Comparison of ENCODE assay signal across 8 cellular contexts in genomic region chr19:53867225-53868090, GRCh38. TPM values are rescaled to one million over a fixed set of nuclear protein-coding genes. Genes with fewer than 3 reads are reported as not detected.
DNase-seq lines count a peak whose midpoint lies in the region; ATAC-seq lines count a peak whose summit lies in the region.

TSS of gene MYADM (plus strand) at chr19:53867883. CDS start at chr19:53873530, 5,647 bp downstream.

- H3K9me3 Mint-ChIP-seq in dendritic cell treated with granulocyte-macrophage colony-stimulating factor and Interleukin-4, amounts not matched to agents 40 ng/mL and 50 ng/mL, for 4 days, result no peaks in the 10 kb centered on the region

- peaks cover 16% of the 10 kb centered on the region for H3K27me3 Mint-ChIP-seq in dendritic cell treated with granulocyte-macrophage colony-stimulating factor and Interleukin-4, amounts not matched to agents 40 ng/mL and 50 ng/mL, for 4 days

- intact Hi-C loops in dendritic cell treated with granulocyte-macrophage colony-stimulating factor and Interleukin-4, amounts not matched to agents 40 ng/mL and 50 ng/mL, for 4 days (cut with micrococcal nuclease), result loop anchor here (2.0 kb wide), 2 partner anchors 15 to 269 kb away; partner anchors contain the start of gene CNOT3
- intact Hi-C loops in left colon (cut with DNase I, micrococcal nuclease), result no loop called here

- peak; percentile 44 for ATAC-seq in GM18508 (IDR thresholded peaks at IDR 0.05; ENCODE audit: insufficient read depth, unreplicated experiment)
- ATAC-seq in HG02938 (IDR thresholded peaks at IDR 0.05; ENCODE audit: unreplicated experiment), result peak; percentile 59
- ATAC-seq in left colon, result peak; percentile 74

- DNase-seq in NCI-H460 (ENCODE audit: extremely low read depth, low read depth) (peak; percentile 94), left colon (peak; percentile 98 to 99), NCI-H1694 treated with DMSO at 0.1 percent for 48 hours (lab: John Stamatoyannopoulos, UW) (no peak)
- peak; percentile 99 for DNase-seq in activated CD4-positive, alpha-beta T cell treated with anti-CD3 and anti-CD28 coated beads, Interleukin-2, amount 50 U/mL, for 4 hours
- peak; percentile 95 to 98 (median 96) for DNase-seq in stimulated activated CD4-positive, alpha-beta T cell treated with anti-CD3 and anti-CD28 coated beads, Interleukin-1b, Interleukin-23, amount 100 ng/mL, for 24 hours (ENCODE audit: low read depth in 4 of 4, low spot score in 1 of 4)

- peaks cover 59% of the 10 kb centered on the region for H3K4me1 Mint-ChIP-seq in dendritic cell treated with granulocyte-macrophage colony-stimulating factor and Interleukin-4, amounts not matched to agents 40 ng/mL and 50 ng/mL, for 4 days (ENCODE audit: low read depth)

- H3K4me3 Mint-ChIP-seq in dendritic cell treated with granulocyte-macrophage colony-stimulating factor and Interleukin-4, amounts not matched to agents 40 ng/mL and 50 ng/mL, for 4 days, result peak within 1 kb of the TSS; percentile 93

- H3K27ac Mint-ChIP-seq in dendritic cell treated with granulocyte-macrophage colony-stimulating factor and Interleukin-4, amounts not matched to agents 40 ng/mL and 50 ng/mL, for 4 days, result peak within 1 kb of the TSS; percentile 95

- H3K36me3 Mint-ChIP-seq in dendritic cell treated with granulocyte-macrophage colony-stimulating factor and Interleukin-4, amounts not matched to agents 40 ng/mL and 50 ng/mL, for 4 days (ENCODE audit: low read depth), result peaks cover 30% of the 10 kb centered on the region

RNA-seq across cellular contexts. Expression of gene MYADM, which starts in this region (rescaled TPM):
- 38.6 and 49.5 TPM in 2 replicates for total RNA-seq in NCI-H460 (2014; rRNA removed; shearing (Covaris generic))
- polyA plus RNA-seq in NCI-H460 (2014; cell fraction: nucleus; rRNA removed), result 15.6 and 17.7 TPM in 2 replicates
- total RNA-seq in left colon, result 10 to 100 TPM; 55.6 to 78.4 TPM
